ENCODE assay signal across 13 cellular contexts in the genomic region with DNA sequence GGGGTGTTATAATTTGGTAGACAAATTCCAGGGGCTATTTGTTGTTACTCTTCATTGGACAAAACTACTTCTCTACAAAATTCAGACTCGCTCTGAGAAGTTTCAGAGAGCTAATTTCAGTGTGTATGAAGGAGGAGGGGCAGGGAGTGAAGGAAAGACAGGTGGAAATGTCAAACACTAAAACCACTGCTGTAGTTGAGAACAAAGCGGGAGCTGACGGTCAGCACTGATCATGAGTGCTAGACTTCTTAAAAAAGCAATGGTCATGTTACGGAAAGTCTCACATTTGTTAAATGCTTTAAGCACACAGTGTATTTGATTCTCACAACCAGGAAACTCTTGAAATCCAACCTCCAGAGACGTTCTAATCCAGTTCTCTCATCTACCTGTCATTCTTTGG.
DNase-seq lines count a peak whose midpoint lies in the region; ATAC-seq and TF ChIP-seq lines count a peak whose summit lies in the region.
"Had no signal": no experiment of that assay in that cellular context is flagged by ENCODE, and none has a peak within 500 bp of the region (broad histone marks: within the 10 kb centered on the region; RNA-seq: fewer than 3 reads in every experiment).

No MANE protein-coding gene starts in this region.

- H3K9me2 ChIP-seq in MM.1S (replicated peaks; ENCODE audit: insufficient read depth, low read length): no peaks in the 10 kb centered on the region
- no peaks in the 10 kb centered on the region for H3K9me2 ChIP-seq in hepatocyte (replicated peaks; ENCODE audit: insufficient read depth)

- no peak for ATAC-seq in HG03045 (IDR thresholded peaks at IDR 0.05; ENCODE audit: unreplicated experiment)
- ATAC-seq: GM23338 had no signal

- peak overlapping the region; percentile 47 for H3K9ac ChIP-seq in MM.1S (ENCODE audit: low read length)

- H3K4me2 ChIP-seq in MM.1S (ENCODE audit: low read depth, low read length) (peak overlapping the region; percentile 80), hepatocyte (no peak overlapping the region)
- H3K4me2 ChIP-seq: GM23338 had no signal

- H4K20me1 ChIP-seq in MM.1S (ENCODE audit: insufficient read depth, low read length) (no peaks in the 10 kb centered on the region), hepatocyte (ENCODE audit: insufficient read depth, poor library complexity, severe bottlenecking) (no peaks in the 10 kb centered on the region)

- intact Hi-C loops in spleen (cut with DNase I; ENCODE audit: low total_unique reads): no loop called here

- H3K4me3 ChIP-seq in MM.1S (ENCODE audit: low read length): peak overlapping the region; percentile 22
- H3K4me3 ChIP-seq in hepatocyte: no peak overlapping the region
- H3K4me3 ChIP-seq in spleen: no peak overlapping the region
- H3K4me3 ChIP-seq: GM23338 had no signal

- DNase-seq in NOMO-1 treated with DMSO at 0.1 percent for 48 hours (lab: John Stamatoyannopoulos, UW; ENCODE audit: unreplicated experiment) (peak; percentile 23), NOMO-1 treated with dmso at 0.1 percent for 144 hours (lab: John Stamatoyannopoulos, UW; ENCODE audit: unreplicated experiment) (no peak), MM.1S (peak; percentile 83), hepatocyte (ENCODE audit: low spot score) (no peak), spleen (no peak), NCI-H510A (lab: John Stamatoyannopoulos, UW) (no peak), kidney tubule cell (ENCODE audit: low spot score) (no peak)
- DNase-seq: activated CD4-positive, alpha-beta T cell treated with anti-CD3 and anti-CD28 coated beads, Interleukin-2, amount 50 U/mL, for 4 hours; amniotic stem cell; NCI-H1694; NCI-H446 treated with DMSO at 0.1 percent for 48 hours had no signal

- TF ChIP-seq POLR2A in spleen (IDR thresholded peaks at IDR 0.05): no peak

- whole genome bisulfite sequencing in hepatocyte (ENCODE audit: low lambda C conversion rate, missing lambda C conversion rate): 85% methylated on average over 5 of the region's 5 CpGs
- WGBS in spleen, 5 donors: 46 to 66% (median 55%) methylated on average over 5 of the region's 5 CpGs

- no peak for TF ChIP-seq CTCF in MM.1S (IDR thresholded peaks at IDR 0.05; ENCODE audit: low read length)
- no peak for TF ChIP-seq CTCF in hepatocyte (IDR thresholded peaks at IDR 0.05; ENCODE audit: poor library complexity)
- no peak for TF ChIP-seq CTCF in spleen (IDR thresholded peaks at IDR 0.05 in 8 of 11, conservative IDR thresholded peaks at IDR 0.05 in 3 of 11)

- peaks cover 53% of the 10 kb centered on the region for H3K4me1 ChIP-seq in MM.1S (ENCODE audit: low read length)
- H3K4me1 ChIP-seq in hepatocyte (ENCODE audit: insufficient read depth): peaks cover 23% of the 10 kb centered on the region
- peaks cover 0 to 68% (median 16%) of the 10 kb centered on the region in 6 donors for H3K4me1 ChIP-seq in spleen

- H3K79me2 ChIP-seq in MM.1S (ENCODE audit: low read length) (no peaks in the 10 kb centered on the region), hepatocyte (no peaks in the 10 kb centered on the region)

- peaks cover 27% of the 10 kb centered on the region for H3F3A ChIP-seq in MM.1S (ENCODE audit: insufficient read depth, low read length)

- no peaks in the 10 kb centered on the region for H3K36me3 ChIP-seq in MM.1S (replicated peaks; ENCODE audit: insufficient read depth, low read length)
- H3K36me3 ChIP-seq in hepatocyte (replicated peaks; ENCODE audit: insufficient read depth, low read depth): no peaks in the 10 kb centered on the region
- no peaks in the 10 kb centered on the region for H3K36me3 ChIP-seq in spleen

- H3K9me3 ChIP-seq in MM.1S (replicated peaks; ENCODE audit: insufficient read depth, low read length) (no peaks in the 10 kb centered on the region), hepatocyte (ENCODE audit: low read depth) (no peaks in the 10 kb centered on the region), spleen (no peaks in the 10 kb centered on the region)

- H2AFZ ChIP-seq in MM.1S (ENCODE audit: low read length): peak overlapping the region; percentile 43
- H2AFZ ChIP-seq in hepatocyte: no peak overlapping the region
- H2AFZ ChIP-seq: GM23338 had no signal

- H3K27me3 ChIP-seq in MM.1S (replicated peaks; ENCODE audit: insufficient read depth, low read length) (no peaks in the 10 kb centered on the region), hepatocyte (no peaks in the 10 kb centered on the region), spleen (replicated peaks in 1 of 7) (no peaks in the 10 kb centered on the region)

- peak overlapping the region; percentile 90 for H3K27ac ChIP-seq in MM.1S (ENCODE audit: low read length)
- peak overlapping the region; percentile 44 for H3K27ac ChIP-seq in hepatocyte
- peak overlapping the region in 7 of 8 donors; percentile 70 to 82 (median 77) for H3K27ac ChIP-seq in spleen

Comparison
In these comparisons a context has a peak if more than half of its experiments do, and no peak if none do; other contexts are left out.
1. DNase-seq: peak in NOMO-1 treated with DMSO at 0.1 percent for 48 hours (single experiment) and MM.1S (single experiment); none in NOMO-1 treated with dmso at 0.1 percent for 144 hours (single experiment), hepatocyte (single experiment), spleen (single experiment), NCI-H510A (single experiment) and kidney tubule cell (single experiment).
2. Peak in every context shown above with its lines, with median percentiles within 50 percentile points of each other: H3K27ac ChIP-seq.